Comparison of ENCODE assay signal across 1 cellular context in the genomic region with DNA sequence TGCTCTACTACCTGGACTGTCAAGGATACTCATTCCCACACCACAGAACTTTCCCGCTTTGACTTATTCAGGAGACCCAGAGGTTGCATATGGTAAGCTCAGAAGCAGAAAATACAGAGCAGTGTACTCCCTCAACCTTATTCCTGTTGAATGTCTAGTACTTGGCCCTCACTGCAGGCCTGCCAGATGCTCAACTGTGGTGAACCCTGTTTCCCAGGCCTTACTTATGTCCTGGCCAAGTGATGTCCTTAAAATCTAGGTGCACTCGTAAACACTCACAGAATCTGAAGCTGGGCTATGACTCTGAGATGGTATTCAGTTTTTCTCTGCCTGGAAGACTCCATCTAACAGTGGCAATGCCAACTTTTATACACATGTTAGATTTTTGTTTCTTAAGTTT.
TF ChIP-seq lines count a peak whose summit lies in the region.

No MANE protein-coding gene starts in this region.

TF ChIP-seq in IMR-90, 13 proteins besides CTCF, POLR2A, EP300 and RAD21:
- TF ChIP-seq CHD1 (IDR thresholded peaks at IDR 0.05; ENCODE audit: low read depth, low read length), result no peak
- no peak for TF ChIP-seq SMC3 (IDR thresholded peaks at IDR 0.05; ENCODE audit: low read depth, low read length)
- no peak for TF ChIP-seq NFE2L2 (IDR thresholded peaks at IDR 0.05; ENCODE audit: low read depth, low read length)
- TF ChIP-seq RFX5 (IDR thresholded peaks at IDR 0.05; ENCODE audit: low read depth, low read length), result no peak
- no peak for TF ChIP-seq MAZ (IDR thresholded peaks at IDR 0.05; ENCODE audit: borderline replicate concordance, low read depth, low read length)
- no peak for TF ChIP-seq BHLHE40 (IDR thresholded peaks at IDR 0.05; ENCODE audit: low read depth, low read length)
- no peak for TF ChIP-seq MXI1 (IDR thresholded peaks at IDR 0.05; ENCODE audit: borderline replicate concordance, low read depth, low read length)
- no peak for TF ChIP-seq RCOR1 (IDR thresholded peaks at IDR 0.05; ENCODE audit: insufficient replicate concordance, low read length)
- TF ChIP-seq, protein P1, sequence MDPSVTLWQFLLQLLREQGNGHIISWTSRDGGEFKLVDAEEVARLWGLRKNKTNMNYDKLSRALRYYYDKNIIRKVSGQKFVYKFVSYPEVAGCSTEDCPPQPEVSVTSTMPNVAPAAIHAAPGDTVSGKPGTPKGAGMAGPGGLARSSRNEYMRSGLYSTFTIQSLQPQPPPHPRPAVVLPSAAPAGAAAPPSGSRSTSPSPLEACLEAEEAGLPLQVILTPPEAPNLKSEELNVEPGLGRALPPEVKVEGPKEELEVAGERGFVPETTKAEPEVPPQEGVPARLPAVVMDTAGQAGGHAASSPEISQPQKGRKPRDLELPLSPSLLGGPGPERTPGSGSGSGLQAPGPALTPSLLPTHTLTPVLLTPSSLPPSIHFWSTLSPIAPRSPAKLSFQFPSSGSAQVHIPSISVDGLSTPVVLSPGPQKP (IDR thresholded peaks at IDR 0.05; ENCODE audit: borderline replicate concordance, low read depth, low read length), result no peak
- TF ChIP-seq MAFK (IDR thresholded peaks at IDR 0.05; ENCODE audit: low read depth, low read length), result no peak
- no peak for TF ChIP-seq CEBPB (IDR thresholded peaks at IDR 0.05; ENCODE audit: low read depth, low read length)
- no peak for TF ChIP-seq FOS (IDR thresholded peaks at IDR 0.05; ENCODE audit: low read depth, low read length)
- TF ChIP-seq USF2 (IDR thresholded peaks at IDR 0.05; ENCODE audit: low read depth, low read length), result no peak
